ENCODE assay signal across 17 cellular contexts in the genomic region with DNA sequence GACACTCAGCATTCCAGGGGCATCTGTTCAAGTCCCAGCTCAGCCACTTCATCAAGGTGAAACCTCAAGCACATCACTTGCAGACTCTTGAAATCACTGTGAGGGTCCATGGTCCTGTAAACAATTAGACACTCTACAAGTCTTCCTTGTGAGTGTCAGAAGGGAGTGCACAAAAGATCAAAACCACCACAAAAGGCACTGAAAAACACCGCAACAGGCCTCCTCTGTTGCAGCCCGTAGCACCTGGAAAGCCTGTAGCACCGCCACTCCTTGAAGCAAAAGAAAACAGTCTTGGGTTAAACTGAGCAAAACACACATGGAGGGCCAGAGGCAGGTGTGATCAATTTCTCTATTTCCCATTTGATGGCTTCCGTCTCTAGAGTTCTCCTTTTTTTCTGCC.
"Had no signal": no experiment of that assay in that cellular context is flagged by ENCODE, and none has a peak within 500 bp of the region (broad histone marks: within the 10 kb centered on the region; RNA-seq: fewer than 3 reads in every experiment).

No MANE protein-coding gene starts in this region.

- H3K4me1 ChIP-seq: ascending aorta, breast epithelium had no signal

- H3K36me3 Mint-ChIP-seq: stimulated activated effector memory CD8-positive, alpha-beta T cell treated with anti-CD3 and anti-CD28 coated beads, Interleukin-12 subunit alpha, Interleukin-12 subunit beta, amount 100 ng/mL, for 72 hours; type B pancreatic cell had no signal

- H3K9me3 Mint-ChIP-seq: effector memory CD8-positive, alpha-beta T cell had no signal

- DNase-seq: activated B cell treated with CpG ODN at 0.5 μM for 24 hours; activated CD4-positive, alpha-beta memory T cell treated with anti-CD3 and anti-CD28 coated beads, Interleukin-2, amount 10 ng/mL, durations not matched to agents 7 days and 5 days; activated CD8-positive, alpha-beta memory T cell treated with anti-CD3 and anti-CD28 coated beads, Interleukin-2, amount 50 U/mL, for 48 hours; dermis blood vessel endothelial cell; effector memory CD8-positive, alpha-beta T cell; head of caudate nucleus; immature natural killer cell; mesenchymal stem cell; occipital lobe had no signal

- H3K4me3 ChIP-seq: ascending aorta, breast epithelium had no signal

- ATAC-seq: activated T-helper 17 cell treated with anti-CD3 and anti-CD28 coated beads, Interleukin-2, amount 50 U/mL, for 72 hours; effector memory CD8-positive, alpha-beta T cell; stimulated activated effector memory CD8-positive, alpha-beta T cell treated with anti-CD3 and anti-CD28 coated beads, Interleukin-12 subunit alpha, Interleukin-12 subunit beta, amount 100 ng/mL, for 72 hours had no signal

- H3K27ac ChIP-seq: ascending aorta, breast epithelium, epithelial cell of prostate had no signal

- H3K36me3 ChIP-seq: ascending aorta, breast epithelium had no signal

- H3K4me1 Mint-ChIP-seq: activated B cell treated with CpG ODN at 0.5 μM for 24 hours, nephron had no signal

- H3K27me3 ChIP-seq: ascending aorta, breast epithelium had no signal

- H3K27me3 Mint-ChIP-seq: activated CD4-positive, alpha-beta memory T cell treated with anti-CD3 and anti-CD28 coated beads, Interleukin-2, amount 10 ng/mL, durations not matched to agents 7 days and 5 days; activated T-helper 17 cell treated with anti-CD3 and anti-CD28 coated beads, Interleukin-2, amount 50 U/mL, for 72 hours; effector memory CD8-positive, alpha-beta T cell had no signal

- H3K4me3 Mint-ChIP-seq: activated B cell treated with CpG ODN at 0.5 μM for 24 hours; activated CD4-positive, alpha-beta memory T cell treated with anti-CD3 and anti-CD28 coated beads, Interleukin-2, amount 10 ng/mL, durations not matched to agents 7 days and 5 days; activated T-helper 17 cell treated with anti-CD3 and anti-CD28 coated beads, Interleukin-2, amount 50 U/mL, for 72 hours; effector memory CD8-positive, alpha-beta T cell; immature natural killer cell; nephron; stimulated activated effector memory CD8-positive, alpha-beta T cell treated with anti-CD3 and anti-CD28 coated beads, Interleukin-12 subunit alpha, Interleukin-12 subunit beta, amount 100 ng/mL, for 72 hours; T-helper 2 cell treated with Interferon-gamma antibody and Interleukin-4, amounts not matched to agents 5 μg/mL and 100 μg/mL, for 36 hours; type B pancreatic cell had no signal

- H3K27ac Mint-ChIP-seq: activated B cell treated with CpG ODN at 0.5 μM for 24 hours; activated CD4-positive, alpha-beta memory T cell treated with anti-CD3 and anti-CD28 coated beads, Interleukin-2, amount 10 ng/mL, durations not matched to agents 7 days and 5 days; stimulated activated effector memory CD8-positive, alpha-beta T cell treated with anti-CD3 and anti-CD28 coated beads, Interleukin-12 subunit alpha, Interleukin-12 subunit beta, amount 100 ng/mL, for 72 hours; T-helper 2 cell treated with Interferon-gamma antibody and Interleukin-4, amounts not matched to agents 5 μg/mL and 100 μg/mL, for 36 hours; type B pancreatic cell had no signal
